15 cellular contexts compared by ENCODE assay signal in genomic region chr12:114320910-114321309, GRCh38.
"Had no signal": no experiment of that assay in that cellular context is flagged by ENCODE, and none has a peak within 500 bp of the region (broad histone marks: within the 10 kb centered on the region; RNA-seq: fewer than 3 reads in every experiment).

No MANE protein-coding gene starts in this region.

- H3K27me3 ChIP-seq: dorsolateral prefrontal cortex, esophagus muscularis mucosa, foreskin keratinocyte, heart left ventricle had no signal

- ATAC-seq: foreskin keratinocyte; gastroesophageal sphincter; left colon; left lobe of liver; lower lobe of right lung; naive thymus-derived CD4-positive, alpha-beta T cell had no signal

- DNase-seq: dermis blood vessel endothelial cell; dorsolateral prefrontal cortex; effector CD4-positive, alpha-beta T cell; effector memory CD4-positive, alpha-beta T cell; foreskin keratinocyte; heart left ventricle; hippocampal formation; left colon; lower lobe of right lung; mesenchymal stem cell; naive thymus-derived CD4-positive, alpha-beta T cell had no signal

- H3K4me3 ChIP-seq: coronary artery, dorsolateral prefrontal cortex, esophagus muscularis mucosa, gastroesophageal sphincter, heart left ventricle, lower lobe of right lung had no signal

- H3K36me3 ChIP-seq: esophagus muscularis mucosa, gastroesophageal sphincter, heart left ventricle, lower lobe of right lung had no signal

- H3K9me3 ChIP-seq: esophagus muscularis mucosa, lower lobe of right lung had no signal

- H3K4me1 ChIP-seq: esophagus muscularis mucosa, foreskin keratinocyte, gastroesophageal sphincter, lower lobe of right lung had no signal

- H3K27ac ChIP-seq: dorsolateral prefrontal cortex, esophagus muscularis mucosa, foreskin keratinocyte, gastroesophageal sphincter, heart left ventricle, lower lobe of right lung had no signal
